In genomic region chr20:43457640-43458421, GRCh38 we compare ENCODE assay signal across 1 cellular context.
TF ChIP-seq lines count a peak whose summit lies in the region.

TSS of gene SRSF6 (plus strand) at chr20:43457896. CDS start at chr20:43458034, 138 bp downstream.

TF ChIP-seq in HepG2, 621 proteins besides CTCF, POLR2A, EP300 and RAD21 (continued from another document and continues in another):
- peak; percentile 96; the same call in 1 of the 2 replicates for TF ChIP-seq CSRNP1 (CRISPR knock-in tag; IDR thresholded peaks at IDR 0.05)
- TF ChIP-seq ZNF460 (CRISPR knock-in tag; IDR thresholded peaks at IDR 0.05; ENCODE audit: borderline replicate concordance) = no peak; the same call in 1 of the 2 replicates
- no peak for TF ChIP-seq RAD51 (IDR thresholded peaks at IDR 0.05; ENCODE audit: borderline replicate concordance)
- TF ChIP-seq ONECUT2 (CRISPR knock-in tag; IDR thresholded peaks at IDR 0.05) = peak; percentile 56
- peak; percentile 98 for TF ChIP-seq HOXA5 (CRISPR knock-in tag; IDR thresholded peaks at IDR 0.05)
- peak; percentile 75; the same call in 1 of the 2 replicates for TF ChIP-seq ZMAT3 (CRISPR knock-in tag; conservative IDR thresholded peaks at IDR 0.05)
- peak; percentile 99 for TF ChIP-seq ZNF446 (CRISPR knock-in tag; IDR thresholded peaks at IDR 0.05)
- TF ChIP-seq SRF (IDR thresholded peaks at IDR 0.05; ENCODE audit: low read depth, low read length) = peak; percentile 35; the same call in 1 of the 2 replicates
- peak; percentile 97 for TF ChIP-seq MTERF4 (CRISPR knock-in tag; IDR thresholded peaks at IDR 0.05)
- TF ChIP-seq CAMTA2 (CRISPR knock-in tag; IDR thresholded peaks at IDR 0.05; ENCODE audit: borderline replicate concordance) = peak; percentile 93
- no peak for TF ChIP-seq MAFF (IDR thresholded peaks at IDR 0.05; ENCODE audit: low read depth, low read length)
- TF ChIP-seq HOXA9 (CRISPR knock-in tag; IDR thresholded peaks at IDR 0.05; ENCODE audit: borderline replicate concordance) = peak; percentile 93; the same call in 1 of the 2 replicates
- peak; percentile 59; the same call in 1 of the 2 replicates for TF ChIP-seq FLYWCH1 (CRISPR knock-in tag; IDR thresholded peaks at IDR 0.05)
- TF ChIP-seq ZNF20 (CRISPR knock-in tag; IDR thresholded peaks at IDR 0.05) = peak; percentile 69; the same call in 1 of the 2 replicates
- TF ChIP-seq PITX1 (CRISPR knock-in tag; IDR thresholded peaks at IDR 0.05) = peak; percentile 71; the same call in 1 of the 2 replicates
- TF ChIP-seq ZBTB2 (CRISPR knock-in tag; IDR thresholded peaks at IDR 0.05; ENCODE audit: low read depth) = peak; percentile 67; the same call in 1 of the 2 replicates
- peak; percentile 89 for TF ChIP-seq IKZF5 (CRISPR knock-in tag; IDR thresholded peaks at IDR 0.05)
- peak; percentile 33; the same call in 1 of the 2 replicates for TF ChIP-seq PPARG (CRISPR knock-in tag; conservative IDR thresholded peaks at IDR 0.05)
- TF ChIP-seq CENPT (CRISPR knock-in tag; IDR thresholded peaks at IDR 0.05; ENCODE audit: low read depth) = peak; percentile 58; the same call in 1 of the 2 replicates
- TF ChIP-seq ZBTB34 (CRISPR knock-in tag; IDR thresholded peaks at IDR 0.05) = peak; percentile 86
- peak; percentile 33; the same call in 1 of the 2 replicates for TF ChIP-seq ZNF281 (CRISPR knock-in tag; IDR thresholded peaks at IDR 0.05; ENCODE audit: borderline replicate concordance)
- peak; percentile 93 for TF ChIP-seq ZNF280D (CRISPR knock-in tag; IDR thresholded peaks at IDR 0.05)
- peak; percentile 60; the same call in 1 of the 2 replicates for TF ChIP-seq NFATC3 (CRISPR knock-in tag; IDR thresholded peaks at IDR 0.05)
- peak; percentile 95 for TF ChIP-seq ZNF503 (CRISPR knock-in tag; IDR thresholded peaks at IDR 0.05)
- TF ChIP-seq ZNF33A (CRISPR knock-in tag; IDR thresholded peaks at IDR 0.05; ENCODE audit: borderline replicate concordance) = peak; percentile 96
- TF ChIP-seq SIX1 (CRISPR knock-in tag; IDR thresholded peaks at IDR 0.05; ENCODE audit: borderline replicate concordance) = no peak
- TF ChIP-seq ZNF607 (CRISPR knock-in tag; IDR thresholded peaks at IDR 0.05; ENCODE audit: borderline replicate concordance) = peak; percentile 98
- peak; percentile 83 for TF ChIP-seq ZBTB43 (CRISPR knock-in tag; conservative IDR thresholded peaks at IDR 0.05)
- TF ChIP-seq FOXA3 (CRISPR knock-in tag; IDR thresholded peaks at IDR 0.05) = peak; percentile 41
- TF ChIP-seq TCF7L2 (IDR thresholded peaks at IDR 0.05; ENCODE audit: low read depth, low read length) = no peak
- peak; percentile 87 for TF ChIP-seq DZIP1 (CRISPR knock-in tag; IDR thresholded peaks at IDR 0.05)
- TF ChIP-seq ZSCAN29 (CRISPR knock-in tag; conservative IDR thresholded peaks at IDR 0.05) = no peak; the same call in 1 of the 2 replicates
- no peak for TF ChIP-seq SUZ12 (IDR thresholded peaks at IDR 0.05; ENCODE audit: low read depth, low read length)
- peak; percentile 98; the same call in 1 of the 2 replicates for TF ChIP-seq ZNF543 (CRISPR knock-in tag; IDR thresholded peaks at IDR 0.05)
- TF ChIP-seq ZNF260 (CRISPR knock-in tag; IDR thresholded peaks at IDR 0.05; ENCODE audit: borderline replicate concordance, low read depth) = no peak
